Comparison of ENCODE assay signal across 1 cellular context in the genomic region with DNA sequence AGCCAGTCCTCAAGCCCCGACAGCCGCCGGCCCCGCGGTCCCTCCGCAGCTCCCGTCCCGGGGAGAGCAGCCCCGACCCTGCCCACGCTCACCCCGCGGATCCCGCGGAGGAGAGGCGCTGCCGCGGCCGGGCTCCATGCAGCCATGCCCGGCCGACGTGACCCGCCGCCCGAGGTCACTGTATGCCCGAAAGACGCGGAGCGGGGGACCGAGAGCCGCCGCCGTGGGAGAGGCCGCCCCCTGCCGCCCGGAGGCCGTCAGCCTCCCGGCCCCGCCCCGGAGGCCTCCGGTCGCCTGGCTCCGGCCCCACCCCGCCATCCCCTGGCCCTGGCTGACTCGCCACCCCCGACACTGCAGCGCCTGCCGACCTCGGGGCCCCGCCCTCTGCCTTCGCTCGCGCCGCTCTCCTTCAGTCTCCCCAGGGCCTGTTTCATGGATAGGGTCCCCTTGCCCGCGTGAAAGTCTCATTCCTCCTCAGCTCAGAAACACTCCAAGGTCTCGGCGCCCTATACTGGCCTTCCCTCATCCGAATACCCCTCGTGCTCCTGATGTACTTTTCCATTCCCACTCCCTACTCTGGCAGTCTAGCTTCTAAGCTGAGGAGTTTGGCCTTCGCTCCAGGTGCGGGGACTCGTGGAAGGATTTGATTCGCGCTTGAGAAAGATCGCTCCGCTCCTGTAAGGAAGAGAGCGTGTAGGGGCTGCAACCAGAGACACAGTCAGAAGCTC.
TF ChIP-seq lines count a peak whose summit lies in the region.

A gene with protein sequence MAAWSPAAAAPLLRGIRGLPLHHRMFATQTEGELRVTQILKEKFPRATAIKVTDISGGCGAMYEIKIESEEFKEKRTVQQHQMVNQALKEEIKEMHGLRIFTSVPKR (minus strand): TSS at position 184 of the 728 bp plus-strand sequence. CDS start 38 bp downstream, at position 146.

TF ChIP-seq in HepG2, 621 proteins besides CTCF, POLR2A, EP300 and RAD21 (continued from another document and continues in another):
- peak; percentile 97 for TF ChIP-seq SAFB2 (CRISPR knock-in tag; IDR thresholded peaks at IDR 0.05; ENCODE audit: borderline replicate concordance, low read depth)
- 0 out of 2 replicates have a peak, but pooled peaks have one; percentile 67 for TF ChIP-seq FOXM1 (CRISPR knock-in tag; IDR thresholded peaks at IDR 0.05)
- 0 out of 2 replicates have a peak, but pooled peaks have one; percentile 27 for TF ChIP-seq ZNF562 (CRISPR knock-in tag; IDR thresholded peaks at IDR 0.05; ENCODE audit: borderline replicate concordance)
- TF ChIP-seq SUZ12 (IDR thresholded peaks at IDR 0.05; ENCODE audit: low read depth, low read length), result no peak
- TF ChIP-seq DNMT1 (CRISPR knock-in tag; IDR thresholded peaks at IDR 0.05), result peak; percentile 97
- peak; percentile 53 for TF ChIP-seq CHD2 (IDR thresholded peaks at IDR 0.05; ENCODE audit: low read depth, low read length)
- TF ChIP-seq TBX2 (CRISPR knock-in tag; IDR thresholded peaks at IDR 0.05; ENCODE audit: borderline replicate concordance), result peak; percentile 52; the same call in 1 of the 2 replicates
- TF ChIP-seq, protein P1, sequence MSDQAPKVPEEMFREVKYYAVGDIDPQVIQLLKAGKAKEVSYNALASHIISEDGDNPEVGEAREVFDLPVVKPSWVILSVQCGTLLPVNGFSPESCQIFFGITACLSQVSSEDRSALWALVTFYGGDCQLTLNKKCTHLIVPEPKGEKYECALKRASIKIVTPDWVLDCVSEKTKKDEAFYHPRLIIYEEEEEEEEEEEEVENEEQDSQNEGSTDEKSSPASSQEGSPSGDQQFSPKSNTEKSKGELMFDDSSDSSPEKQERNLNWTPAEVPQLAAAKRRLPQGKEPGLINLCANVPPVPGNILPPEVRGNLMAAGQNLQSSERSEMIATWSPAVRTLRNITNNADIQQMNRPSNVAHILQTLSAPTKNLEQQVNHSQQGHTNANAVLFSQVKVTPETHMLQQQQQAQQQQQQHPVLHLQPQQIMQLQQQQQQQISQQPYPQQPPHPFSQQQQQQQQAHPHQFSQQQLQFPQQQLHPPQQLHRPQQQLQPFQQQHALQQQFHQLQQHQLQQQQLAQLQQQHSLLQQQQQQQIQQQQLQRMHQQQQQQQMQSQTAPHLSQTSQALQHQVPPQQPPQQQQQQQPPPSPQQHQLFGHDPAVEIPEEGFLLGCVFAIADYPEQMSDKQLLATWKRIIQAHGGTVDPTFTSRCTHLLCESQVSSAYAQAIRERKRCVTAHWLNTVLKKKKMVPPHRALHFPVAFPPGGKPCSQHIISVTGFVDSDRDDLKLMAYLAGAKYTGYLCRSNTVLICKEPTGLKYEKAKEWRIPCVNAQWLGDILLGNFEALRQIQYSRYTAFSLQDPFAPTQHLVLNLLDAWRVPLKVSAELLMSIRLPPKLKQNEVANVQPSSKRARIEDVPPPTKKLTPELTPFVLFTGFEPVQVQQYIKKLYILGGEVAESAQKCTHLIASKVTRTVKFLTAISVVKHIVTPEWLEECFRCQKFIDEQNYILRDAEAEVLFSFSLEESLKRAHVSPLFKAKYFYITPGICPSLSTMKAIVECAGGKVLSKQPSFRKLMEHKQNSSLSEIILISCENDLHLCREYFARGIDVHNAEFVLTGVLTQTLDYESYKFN (CRISPR knock-in tag; conservative IDR thresholded peaks at IDR 0.05), result peak; percentile 54
- no peak for TF ChIP-seq SMC3 (IDR thresholded peaks at IDR 0.05; ENCODE audit: low read length)
- TF ChIP-seq, protein P2, sequence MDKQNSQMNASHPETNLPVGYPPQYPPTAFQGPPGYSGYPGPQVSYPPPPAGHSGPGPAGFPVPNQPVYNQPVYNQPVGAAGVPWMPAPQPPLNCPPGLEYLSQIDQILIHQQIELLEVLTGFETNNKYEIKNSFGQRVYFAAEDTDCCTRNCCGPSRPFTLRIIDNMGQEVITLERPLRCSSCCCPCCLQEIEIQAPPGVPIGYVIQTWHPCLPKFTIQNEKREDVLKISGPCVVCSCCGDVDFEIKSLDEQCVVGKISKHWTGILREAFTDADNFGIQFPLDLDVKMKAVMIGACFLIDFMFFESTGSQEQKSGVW (CRISPR knock-in tag; IDR thresholded peaks at IDR 0.05; ENCODE audit: borderline replicate concordance), result no peak
- peak; percentile 80 for TF ChIP-seq MXD4 (CRISPR knock-in tag; IDR thresholded peaks at IDR 0.05)
- TF ChIP-seq ZNF333 (CRISPR knock-in tag; IDR thresholded peaks at IDR 0.05; ENCODE audit: borderline replicate concordance), result peak; percentile 67; the same call in 1 of the 2 replicates
- TF ChIP-seq HNF4G (IDR thresholded peaks at IDR 0.05; ENCODE audit: borderline replicate concordance, low read depth, low read length), result peak; percentile 53; the same call in 1 of the 2 replicates
- TF ChIP-seq HNF4G (CRISPR knock-in tag; IDR thresholded peaks at IDR 0.05; ENCODE audit: borderline replicate concordance, low read depth), result peak; percentile 44
- no peak; the same call in 1 of the 2 replicates for TF ChIP-seq FOSL2 (CRISPR knock-in tag; IDR thresholded peaks at IDR 0.05)
- TF ChIP-seq FOXP1 (IDR thresholded peaks at IDR 0.05), result no peak
- TF ChIP-seq FOXP1 (CRISPR knock-in tag; IDR thresholded peaks at IDR 0.05), result no peak
- TF ChIP-seq, protein P3, sequence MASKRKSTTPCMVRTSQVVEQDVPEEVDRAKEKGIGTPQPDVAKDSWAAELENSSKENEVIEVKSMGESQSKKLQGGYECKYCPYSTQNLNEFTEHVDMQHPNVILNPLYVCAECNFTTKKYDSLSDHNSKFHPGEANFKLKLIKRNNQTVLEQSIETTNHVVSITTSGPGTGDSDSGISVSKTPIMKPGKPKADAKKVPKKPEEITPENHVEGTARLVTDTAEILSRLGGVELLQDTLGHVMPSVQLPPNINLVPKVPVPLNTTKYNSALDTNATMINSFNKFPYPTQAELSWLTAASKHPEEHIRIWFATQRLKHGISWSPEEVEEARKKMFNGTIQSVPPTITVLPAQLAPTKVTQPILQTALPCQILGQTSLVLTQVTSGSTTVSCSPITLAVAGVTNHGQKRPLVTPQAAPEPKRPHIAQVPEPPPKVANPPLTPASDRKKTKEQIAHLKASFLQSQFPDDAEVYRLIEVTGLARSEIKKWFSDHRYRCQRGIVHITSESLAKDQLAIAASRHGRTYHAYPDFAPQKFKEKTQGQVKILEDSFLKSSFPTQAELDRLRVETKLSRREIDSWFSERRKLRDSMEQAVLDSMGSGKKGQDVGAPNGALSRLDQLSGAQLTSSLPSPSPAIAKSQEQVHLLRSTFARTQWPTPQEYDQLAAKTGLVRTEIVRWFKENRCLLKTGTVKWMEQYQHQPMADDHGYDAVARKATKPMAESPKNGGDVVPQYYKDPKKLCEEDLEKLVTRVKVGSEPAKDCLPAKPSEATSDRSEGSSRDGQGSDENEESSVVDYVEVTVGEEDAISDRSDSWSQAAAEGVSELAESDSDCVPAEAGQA (IDR thresholded peaks at IDR 0.05; ENCODE audit: low read depth), result peak; percentile 40; the same call in 1 of the 2 replicates
- TF ChIP-seq, protein P3 (CRISPR knock-in tag; IDR thresholded peaks at IDR 0.05; ENCODE audit: borderline replicate concordance), result peak; percentile 19; the same call in 1 of the 2 replicates
- no peak for TF ChIP-seq TCF12 (IDR thresholded peaks at IDR 0.05)
- TF ChIP-seq TCF12 (CRISPR knock-in tag; IDR thresholded peaks at IDR 0.05), result peak; percentile 82
- no peak; the same call in none of the 2 replicates for TF ChIP-seq ZBTB20 (CRISPR knock-in tag; IDR thresholded peaks at IDR 0.05; ENCODE audit: borderline replicate concordance, low read depth)
- TF ChIP-seq, protein P4, sequence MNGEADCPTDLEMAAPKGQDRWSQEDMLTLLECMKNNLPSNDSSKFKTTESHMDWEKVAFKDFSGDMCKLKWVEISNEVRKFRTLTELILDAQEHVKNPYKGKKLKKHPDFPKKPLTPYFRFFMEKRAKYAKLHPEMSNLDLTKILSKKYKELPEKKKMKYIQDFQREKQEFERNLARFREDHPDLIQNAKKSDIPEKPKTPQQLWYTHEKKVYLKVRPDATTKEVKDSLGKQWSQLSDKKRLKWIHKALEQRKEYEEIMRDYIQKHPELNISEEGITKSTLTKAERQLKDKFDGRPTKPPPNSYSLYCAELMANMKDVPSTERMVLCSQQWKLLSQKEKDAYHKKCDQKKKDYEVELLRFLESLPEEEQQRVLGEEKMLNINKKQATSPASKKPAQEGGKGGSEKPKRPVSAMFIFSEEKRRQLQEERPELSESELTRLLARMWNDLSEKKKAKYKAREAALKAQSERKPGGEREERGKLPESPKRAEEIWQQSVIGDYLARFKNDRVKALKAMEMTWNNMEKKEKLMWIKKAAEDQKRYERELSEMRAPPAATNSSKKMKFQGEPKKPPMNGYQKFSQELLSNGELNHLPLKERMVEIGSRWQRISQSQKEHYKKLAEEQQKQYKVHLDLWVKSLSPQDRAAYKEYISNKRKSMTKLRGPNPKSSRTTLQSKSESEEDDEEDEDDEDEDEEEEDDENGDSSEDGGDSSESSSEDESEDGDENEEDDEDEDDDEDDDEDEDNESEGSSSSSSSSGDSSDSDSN (CRISPR knock-in tag; IDR thresholded peaks at IDR 0.05), result peak; percentile 93
- TF ChIP-seq TRIM24 (CRISPR knock-in tag; IDR thresholded peaks at IDR 0.05), result no peak
- no peak for TF ChIP-seq CBX2 (IDR thresholded peaks at IDR 0.05; ENCODE audit: low read depth, low read length)
- no peak for TF ChIP-seq CBX2 (CRISPR knock-in tag; IDR thresholded peaks at IDR 0.05; ENCODE audit: low read depth)
- TF ChIP-seq MATR3 (CRISPR knock-in tag; IDR thresholded peaks at IDR 0.05), result no peak
- 0 out of 2 replicates have a peak, but pooled peaks have one; percentile 69 for TF ChIP-seq HOXD1 (CRISPR knock-in tag; IDR thresholded peaks at IDR 0.05)
- no peak for TF ChIP-seq NAIF1 (CRISPR knock-in tag; IDR thresholded peaks at IDR 0.05; ENCODE audit: borderline replicate concordance)
- TF ChIP-seq MAF1 (CRISPR knock-in tag; IDR thresholded peaks at IDR 0.05; ENCODE audit: borderline replicate concordance), result peak; percentile 53; the same call in 1 of the 2 replicates
- TF ChIP-seq, protein P5, sequence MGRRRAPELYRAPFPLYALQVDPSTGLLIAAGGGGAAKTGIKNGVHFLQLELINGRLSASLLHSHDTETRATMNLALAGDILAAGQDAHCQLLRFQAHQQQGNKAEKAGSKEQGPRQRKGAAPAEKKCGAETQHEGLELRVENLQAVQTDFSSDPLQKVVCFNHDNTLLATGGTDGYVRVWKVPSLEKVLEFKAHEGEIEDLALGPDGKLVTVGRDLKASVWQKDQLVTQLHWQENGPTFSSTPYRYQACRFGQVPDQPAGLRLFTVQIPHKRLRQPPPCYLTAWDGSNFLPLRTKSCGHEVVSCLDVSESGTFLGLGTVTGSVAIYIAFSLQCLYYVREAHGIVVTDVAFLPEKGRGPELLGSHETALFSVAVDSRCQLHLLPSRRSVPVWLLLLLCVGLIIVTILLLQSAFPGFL (CRISPR knock-in tag; IDR thresholded peaks at IDR 0.05), result no peak
- TF ChIP-seq HCFC1 (IDR thresholded peaks at IDR 0.05; ENCODE audit: low read depth, low read length), result peak; percentile 26; the same call in 1 of the 2 replicates
- TF ChIP-seq SMAD1 (CRISPR knock-in tag; IDR thresholded peaks at IDR 0.05; ENCODE audit: borderline replicate concordance, low read depth), result peak; percentile 7; the same call in 1 of the 2 replicates
- peak; percentile 71; the same call in 1 of the 2 replicates for TF ChIP-seq ZNF841 (CRISPR knock-in tag; IDR thresholded peaks at IDR 0.05; ENCODE audit: borderline replicate concordance)
- TF ChIP-seq, protein P6, sequence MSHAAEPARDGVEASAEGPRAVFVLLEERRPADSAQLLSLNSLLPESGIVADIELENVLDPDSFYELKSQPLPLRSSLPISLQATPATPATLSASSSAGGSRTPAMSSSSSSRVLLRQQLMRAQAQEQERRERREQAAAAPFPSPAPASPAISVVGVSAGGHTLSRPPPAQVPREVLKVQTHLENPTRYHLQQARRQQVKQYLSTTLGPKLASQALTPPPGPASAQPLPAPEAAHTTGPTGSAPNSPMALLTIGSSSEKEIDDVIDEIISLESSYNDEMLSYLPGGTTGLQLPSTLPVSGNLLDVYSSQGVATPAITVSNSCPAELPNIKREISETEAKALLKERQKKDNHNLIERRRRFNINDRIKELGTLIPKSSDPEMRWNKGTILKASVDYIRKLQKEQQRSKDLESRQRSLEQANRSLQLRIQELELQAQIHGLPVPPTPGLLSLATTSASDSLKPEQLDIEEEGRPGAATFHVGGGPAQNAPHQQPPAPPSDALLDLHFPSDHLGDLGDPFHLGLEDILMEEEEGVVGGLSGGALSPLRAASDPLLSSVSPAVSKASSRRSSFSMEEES (CRISPR knock-in tag; IDR thresholded peaks at IDR 0.05), result no peak
- TF ChIP-seq, protein P7, sequence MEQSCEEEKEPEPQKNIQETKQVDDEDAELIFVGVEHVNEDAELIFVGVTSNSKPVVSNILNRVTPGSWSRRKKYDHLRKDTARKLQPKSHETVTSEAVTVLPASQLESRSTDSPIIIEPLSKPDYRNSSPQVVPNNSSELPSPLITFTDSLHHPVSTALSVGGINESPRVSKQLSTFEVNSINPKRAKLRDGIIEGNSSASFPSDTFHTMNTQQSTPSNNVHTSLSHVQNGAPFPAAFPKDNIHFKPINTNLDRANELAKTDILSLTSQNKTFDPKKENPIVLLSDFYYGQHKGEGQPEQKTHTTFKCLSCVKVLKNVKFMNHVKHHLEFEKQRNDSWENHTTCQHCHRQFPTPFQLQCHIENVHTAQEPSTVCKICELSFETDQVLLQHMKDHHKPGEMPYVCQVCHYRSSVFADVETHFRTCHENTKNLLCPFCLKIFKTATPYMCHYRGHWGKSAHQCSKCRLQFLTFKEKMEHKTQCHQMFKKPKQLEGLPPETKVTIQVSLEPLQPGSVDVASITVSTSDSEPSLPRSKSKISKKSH (CRISPR knock-in tag; IDR thresholded peaks at IDR 0.05; ENCODE audit: borderline replicate concordance), result 0 out of 2 replicates have a peak, but pooled peaks have one; percentile 53
